11 cellular contexts compared by ENCODE assay signal in genomic region chr1:37391181-37391949, GRCh38.
DNase-seq lines count a peak whose midpoint lies in the region; ATAC-seq, FAIRE-seq and TF ChIP-seq lines count a peak whose summit lies in the region.
"Had no signal": no experiment of that assay in that cellular context is flagged by ENCODE, and none has a peak within 500 bp of the region (broad histone marks: within the 10 kb centered on the region; RNA-seq: fewer than 3 reads in every experiment).

No MANE protein-coding gene starts in this region.

- no peak for FAIRE-seq in small intestine (lab: Jason Lieb, UNC)

- TF ChIP-seq CTCF in AG04450 (IDR thresholded peaks at IDR 0.05; ENCODE audit: low read depth, low read length) (peak; percentile 23), HEK293 (tag by site-specific recombination; IDR thresholded peaks at IDR 0.05) (no peak), mucosa of descending colon (IDR thresholded peaks at IDR 0.05) (no peak)

- no peak overlapping the region for H3K27ac ChIP-seq in AG04450 (ENCODE audit: low read depth, low read length)
- H3K27ac ChIP-seq in HEK293 (ENCODE audit: extremely low read depth, low read depth, low read length), result no peak overlapping the region
- H3K27ac ChIP-seq in small intestine (ENCODE audit: low read depth in 1 of 2, low read length in 1 of 2), result no peak overlapping the region
- H3K27ac ChIP-seq: body of pancreas, skin epidermis, transverse colon had no signal

- WGBS in small intestine, 3 donors, result 6 to 17% (median 14%) methylated on average over 10 of the region's 10 CpGs

- H3K36me3 ChIP-seq in HEK293 (ENCODE audit: control insufficient read depth in 2 of 2, insufficient read depth in 1 of 2, low read length in 2 of 2) (no peaks in the 10 kb centered on the region), small intestine (ENCODE audit: control insufficient read depth in 2 of 2, insufficient read depth in 2 of 2, low read length in 2 of 2) (no peaks in the 10 kb centered on the region), mucosa of descending colon (ENCODE audit: low read depth) (no peaks in the 10 kb centered on the region)
- H3K36me3 ChIP-seq: transverse colon had no signal

- DNase-seq in AG04450 (ENCODE audit: low read depth, low spot score) (no peak), NCI-H2171 treated with DMSO at 0.1 percent for 48 hours (lab: John Stamatoyannopoulos, UW) (peak; percentile 90), ecto neural progenitor cell (ENCODE audit: low spot score) (peak; percentile 52), small intestine (no peak), mucosa of descending colon (no peak), NOMO-1 treated with dmso at 0.1 percent for 144 hours (lab: John Stamatoyannopoulos, UW; ENCODE audit: unreplicated experiment) (no peak)
- DNase-seq: body of pancreas, transverse colon had no signal

- H3K4me1 ChIP-seq in HEK293 (ENCODE audit: control insufficient read depth, insufficient read depth, low read length) (no peaks in the 10 kb centered on the region), small intestine (ENCODE audit: control insufficient read depth in 2 of 2, insufficient read depth in 1 of 2, low read depth in 1 of 2, low read length in 1 of 2) (no peaks in the 10 kb centered on the region), mucosa of descending colon (ENCODE audit: low read depth) (no peaks in the 10 kb centered on the region)
- H3K4me1 ChIP-seq: body of pancreas, transverse colon had no signal

- intact Hi-C loops in mucosa of descending colon (cut with DNase I, micrococcal nuclease), result no loop called here

- POLR2A ChIA-PET in AG04450 (lab: Yijun Ruan, JAX), result no interaction called here
- POLR2A ChIA-PET in HEK293 (lab: Yijun Ruan, JAX), result no interaction called here

- H3K27me3 ChIP-seq in AG04450 (ENCODE audit: control insufficient read depth, insufficient read depth, low read length) (peaks cover 2% of the 10 kb centered on the region), small intestine (ENCODE audit: control insufficient read depth in 2 of 2, insufficient read depth in 2 of 2, low read length in 2 of 2) (peaks cover 0 to 14% of the 10 kb centered on the region in 2 donors)

- ATAC-seq in mucosa of descending colon, result no peak
- no peak for ATAC-seq in HG02588 (IDR thresholded peaks at IDR 0.05; ENCODE audit: unreplicated experiment)
- ATAC-seq: body of pancreas had no signal

- H3K4me3 ChIP-seq in AG04450 (ENCODE audit: low read depth, low read length) (no peak overlapping the region), HEK293 (ENCODE audit: low read depth, low read length) (no peak overlapping the region), small intestine (ENCODE audit: low read depth in 1 of 2, low read length in 2 of 2) (no peak overlapping the region), mucosa of descending colon (no peak overlapping the region)
- H3K4me3 ChIP-seq: body of pancreas, skin epidermis, transverse colon had no signal

- no peaks in the 10 kb centered on the region for H3K9me3 ChIP-seq in AG04450 (ENCODE audit: control insufficient read depth, insufficient read depth, low read length)
- no peaks in the 10 kb centered on the region for H3K9me3 ChIP-seq in HEK293 (ENCODE audit: control insufficient read depth, insufficient read depth, low read depth, low read length)
- no peaks in the 10 kb centered on the region for H3K9me3 ChIP-seq in small intestine (ENCODE audit: control insufficient read depth, low read depth)
- H3K9me3 ChIP-seq in mucosa of descending colon, result no peaks in the 10 kb centered on the region
- H3K9me3 ChIP-seq: body of pancreas, transverse colon had no signal

- CTCF ChIA-PET in AG04450 (lab: Charles Lee) (interaction anchor here (0.6 kb wide), 1 partner anchor 925 kb away, joined by 4 read pairs; no protein-coding TSS in a partner anchor), HEK293 (lab: Yijun Ruan, JAX) (interaction anchor here (2.2 kb wide), 1 partner anchor 44 kb away, joined by 7 read pairs; no protein-coding TSS in a partner anchor)

TF ChIP-seq in HEK293, 187 proteins besides CTCF, POLR2A, EP300 and RAD21:
- no peak for TF ChIP-seq ZBTB21 (tag by site-specific recombination; IDR thresholded peaks at IDR 0.05)
- TF ChIP-seq, protein P1, sequence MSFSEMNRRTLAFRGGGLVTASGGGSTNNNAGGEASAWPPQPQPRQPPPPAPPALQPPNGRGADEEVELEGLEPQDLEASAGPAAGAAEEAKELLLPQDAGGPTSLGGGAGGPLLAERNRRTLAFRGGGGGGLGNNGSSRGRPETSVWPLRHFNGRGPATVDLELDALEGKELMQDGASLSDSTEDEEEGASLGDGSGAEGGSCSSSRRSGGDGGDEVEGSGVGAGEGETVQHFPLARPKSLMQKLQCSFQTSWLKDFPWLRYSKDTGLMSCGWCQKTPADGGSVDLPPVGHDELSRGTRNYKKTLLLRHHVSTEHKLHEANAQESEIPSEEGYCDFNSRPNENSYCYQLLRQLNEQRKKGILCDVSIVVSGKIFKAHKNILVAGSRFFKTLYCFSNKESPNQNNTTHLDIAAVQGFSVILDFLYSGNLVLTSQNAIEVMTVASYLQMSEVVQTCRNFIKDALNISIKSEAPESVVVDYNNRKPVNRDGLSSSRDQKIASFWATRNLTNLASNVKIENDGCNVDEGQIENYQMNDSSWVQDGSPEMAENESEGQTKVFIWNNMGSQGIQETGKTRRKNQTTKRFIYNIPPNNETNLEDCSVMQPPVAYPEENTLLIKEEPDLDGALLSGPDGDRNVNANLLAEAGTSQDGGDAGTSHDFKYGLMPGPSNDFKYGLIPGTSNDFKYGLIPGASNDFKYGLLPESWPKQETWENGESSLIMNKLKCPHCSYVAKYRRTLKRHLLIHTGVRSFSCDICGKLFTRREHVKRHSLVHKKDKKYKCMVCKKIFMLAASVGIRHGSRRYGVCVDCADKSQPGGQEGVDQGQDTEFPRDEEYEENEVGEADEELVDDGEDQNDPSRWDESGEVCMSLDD (tag by site-specific recombination; IDR thresholded peaks at IDR 0.05), result no peak
- no peak for TF ChIP-seq ZNF398 (tag by site-specific recombination; IDR thresholded peaks at IDR 0.05)
- 0 out of 2 replicates have a peak, but pooled peaks have one; percentile 23 for TF ChIP-seq ZNF600 (tag by site-specific recombination; IDR thresholded peaks at IDR 0.05)
- peak; percentile 75 for TF ChIP-seq ZNF341 (tag by site-specific recombination; IDR thresholded peaks at IDR 0.05; ENCODE audit: low read depth)
- TF ChIP-seq SP7 (tag by site-specific recombination; IDR thresholded peaks at IDR 0.05), result peak; percentile 77
- peak; percentile 79 for TF ChIP-seq ZIC2 (tag by site-specific recombination; IDR thresholded peaks at IDR 0.05)
- TF ChIP-seq GLIS1 (tag by site-specific recombination; IDR thresholded peaks at IDR 0.05), result peak; percentile 81
- no peak for TF ChIP-seq ZNF692 (tag by site-specific recombination; IDR thresholded peaks at IDR 0.05)
- TF ChIP-seq, protein P2, sequence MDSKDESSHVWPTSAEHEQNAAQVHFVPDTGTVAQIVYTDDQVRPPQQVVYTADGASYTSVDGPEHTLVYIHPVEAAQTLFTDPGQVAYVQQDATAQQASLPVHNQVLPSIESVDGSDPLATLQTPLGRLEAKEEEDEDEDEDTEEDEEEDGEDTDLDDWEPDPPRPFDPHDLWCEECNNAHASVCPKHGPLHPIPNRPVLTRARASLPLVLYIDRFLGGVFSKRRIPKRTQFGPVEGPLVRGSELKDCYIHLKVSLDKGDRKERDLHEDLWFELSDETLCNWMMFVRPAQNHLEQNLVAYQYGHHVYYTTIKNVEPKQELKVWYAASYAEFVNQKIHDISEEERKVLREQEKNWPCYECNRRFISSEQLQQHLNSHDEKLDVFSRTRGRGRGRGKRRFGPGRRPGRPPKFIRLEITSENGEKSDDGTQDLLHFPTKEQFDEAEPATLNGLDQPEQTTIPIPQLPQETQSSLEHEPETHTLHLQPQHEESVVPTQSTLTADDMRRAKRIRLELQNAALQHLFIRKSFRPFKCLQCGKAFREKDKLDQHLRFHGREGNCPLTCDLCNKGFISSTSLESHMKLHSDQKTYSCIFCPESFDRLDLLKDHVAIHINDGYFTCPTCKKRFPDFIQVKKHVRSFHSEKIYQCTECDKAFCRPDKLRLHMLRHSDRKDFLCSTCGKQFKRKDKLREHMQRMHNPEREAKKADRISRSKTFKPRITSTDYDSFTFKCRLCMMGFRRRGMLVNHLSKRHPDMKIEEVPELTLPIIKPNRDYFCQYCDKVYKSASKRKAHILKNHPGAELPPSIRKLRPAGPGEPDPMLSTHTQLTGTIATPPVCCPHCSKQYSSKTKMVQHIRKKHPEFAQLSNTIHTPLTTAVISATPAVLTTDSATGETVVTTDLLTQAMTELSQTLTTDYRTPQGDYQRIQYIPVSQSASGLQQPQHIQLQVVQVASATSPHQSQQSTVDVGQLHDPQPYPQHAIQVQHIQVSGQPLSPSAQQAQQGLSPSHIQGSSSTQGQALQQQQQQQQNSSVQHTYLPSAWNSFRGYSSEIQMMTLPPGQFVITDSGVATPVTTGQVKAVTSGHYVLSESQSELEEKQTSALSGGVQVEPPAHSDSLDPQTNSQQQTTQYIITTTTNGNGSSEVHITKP (tag by site-specific recombination; IDR thresholded peaks at IDR 0.05), result peak; percentile 51
- TF ChIP-seq ZNF433 (tag by site-specific recombination; IDR thresholded peaks at IDR 0.05; ENCODE audit: low read depth), result no peak

Comparison
In these comparisons a context has a peak if more than half of its experiments do, and no peak if none do; other contexts are left out.
1. DNase-seq: peak in NCI-H2171 treated with DMSO at 0.1 percent for 48 hours (single experiment) and ecto neural progenitor cell (single experiment); none in AG04450 (single experiment), small intestine (single experiment), mucosa of descending colon (0 of 3) and NOMO-1 treated with dmso at 0.1 percent for 144 hours (single experiment).